Comparison of ENCODE assay signal across 21 cellular contexts in the genomic region with DNA sequence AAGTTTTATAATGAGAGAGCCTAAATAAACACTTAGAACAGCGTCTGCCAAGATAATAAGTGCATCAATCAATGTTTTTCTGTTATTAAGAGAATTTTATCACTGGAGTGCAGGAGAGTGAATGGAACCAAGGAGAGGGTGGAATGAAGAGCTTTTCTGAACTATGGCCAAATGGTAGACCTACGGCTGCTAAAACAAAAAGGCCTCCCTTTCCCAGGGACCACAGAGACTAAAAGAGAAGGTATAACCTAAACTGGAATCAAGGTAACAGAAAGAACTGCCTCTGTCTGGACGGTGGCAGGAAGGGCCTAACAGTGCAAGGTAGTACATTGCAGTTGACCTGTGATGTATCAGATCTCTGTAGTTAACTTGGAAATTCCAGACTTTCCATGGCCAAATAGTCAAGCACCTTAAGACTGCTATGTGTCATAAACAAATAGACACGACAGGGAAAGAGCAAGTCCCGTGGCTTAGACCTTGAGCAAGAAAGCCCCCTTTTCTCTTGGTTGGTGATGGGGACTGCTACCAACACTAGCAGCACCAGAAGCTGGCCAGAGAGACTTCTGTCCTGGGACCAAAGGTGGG. TPM values are rescaled to one million over a fixed set of nuclear protein-coding genes. Genes with fewer than 3 reads are reported as not detected.
A peak's percentile ranks its signal among the peaks of the same experiment; 100 is the strongest.
DNase-seq lines count a peak whose midpoint lies in the region; ATAC-seq and TF ChIP-seq lines count a peak whose summit lies in the region.
"Had no signal": no experiment of that assay in that cellular context is flagged by ENCODE, and none has a peak within 500 bp of the region (broad histone marks: within the 10 kb centered on the region; RNA-seq: fewer than 3 reads in every experiment).

No MANE protein-coding gene starts in this region.

- H3K4me1 ChIP-seq in colonic mucosa (no peaks in the 10 kb centered on the region), osteoblast (ENCODE audit: insufficient read depth, low read length) (peaks cover 9% of the 10 kb centered on the region), spleen (peaks cover 0 to 39% (median 21%) of the 10 kb centered on the region in 6 donors)

- H3K9me3 ChIP-seq in colonic mucosa (no peaks in the 10 kb centered on the region), osteoblast (ENCODE audit: low read depth, low read length) (no peaks in the 10 kb centered on the region), spleen (no peaks in the 10 kb centered on the region)
- H3K9me3 ChIP-seq: A549, BE2C had no signal

- H3K4me3 ChIP-seq in colonic mucosa (no peak overlapping the region), osteoblast (ENCODE audit: insufficient read depth, low read length) (no peak overlapping the region), spleen (no peak overlapping the region)
- H3K4me3 ChIP-seq: A549; BLaER1 treated with 17β-estradiol and CSF1 and Interleukin-3, amounts not matched to agents 10 nM and 100 nM; GM23338 had no signal

- H3K36me3 Mint-ChIP-seq in T-helper 2 cell treated with Interferon-gamma antibody and Interleukin-4, amounts not matched to agents 5 μg/mL and 100 μg/mL, for 36 hours (ENCODE audit: low read depth) = no peaks in the 10 kb centered on the region
- H3K36me3 Mint-ChIP-seq: CD14-positive monocyte; CD8-positive, alpha-beta memory T cell had no signal

- H4K20me1 ChIP-seq in osteoblast (ENCODE audit: insufficient read depth, low read length) = peaks cover 11% of the 10 kb centered on the region

- no peaks in the 10 kb centered on the region for H3K4me1 Mint-ChIP-seq in T-helper 2 cell treated with Interferon-gamma antibody and Interleukin-4, amounts not matched to agents 5 μg/mL and 100 μg/mL, for 36 hours (ENCODE audit: low read depth)

- H3K36me3 ChIP-seq in colonic mucosa (no peaks in the 10 kb centered on the region), osteoblast (ENCODE audit: insufficient read depth, low read length) (no peaks in the 10 kb centered on the region), spleen (no peaks in the 10 kb centered on the region)

- H3K27me3 Mint-ChIP-seq in T-helper 2 cell treated with Interferon-gamma antibody and Interleukin-4, amounts not matched to agents 5 μg/mL and 100 μg/mL, for 36 hours (ENCODE audit: low read depth) = peaks cover 40% of the 10 kb centered on the region

- intact Hi-C loops in colonic mucosa (cut with DNase I) = loop anchor here (5.0 kb wide), 1 partner anchor 107 kb away; no protein-coding TSS in a partner anchor
- intact Hi-C loops in spleen (cut with DNase I; ENCODE audit: low total_unique reads) = no loop called here

- TF ChIP-seq CTCF in colonic mucosa (IDR thresholded peaks at IDR 0.05) (no peak), osteoblast (IDR thresholded peaks at IDR 0.05; ENCODE audit: extremely low read depth, low read depth, low read length) (no peak), spleen (IDR thresholded peaks at IDR 0.05 in 8 of 11, conservative IDR thresholded peaks at IDR 0.05 in 3 of 11) (no peak)

- H3K27ac ChIP-seq in colonic mucosa (no peak overlapping the region), osteoblast (ENCODE audit: low read depth, low read length) (no peak overlapping the region), spleen (no peak overlapping the region)
- H3K27ac ChIP-seq: A549; BLaER1 treated with 17β-estradiol and CSF1 and Interleukin-3, amounts not matched to agents 10 nM and 100 nM had no signal

- ATAC-seq in GM21786 (IDR thresholded peaks at IDR 0.05; ENCODE audit: unreplicated experiment) = no peak
- ATAC-seq: A549, HCT116 had no signal

- no peak overlapping the region for H2AFZ ChIP-seq in osteoblast (ENCODE audit: low read length)
- H2AFZ ChIP-seq: GM23338 had no signal

- H3K27me3 ChIP-seq in colonic mucosa (no peaks in the 10 kb centered on the region), osteoblast (ENCODE audit: insufficient read depth, low read length) (no peaks in the 10 kb centered on the region), spleen (replicated peaks in 1 of 7) (peaks cover 0 to 19% (median 4%) of the 10 kb centered on the region in 7 donors)
- H3K27me3 ChIP-seq: BE2C had no signal

- WGBS in spleen, 5 donors = 81 to 86% (median 85%) methylated on average over 5 of the region's 5 CpGs

- H3K4me3 Mint-ChIP-seq in T-helper 2 cell treated with Interferon-gamma antibody and Interleukin-4, amounts not matched to agents 5 μg/mL and 100 μg/mL, for 36 hours = no peak overlapping the region
- H3K4me3 Mint-ChIP-seq: CD14-positive monocyte; CD4-positive, alpha-beta T cell; CD8-positive, alpha-beta memory T cell; GM23338; H9 had no signal

- H3K4me2 ChIP-seq in osteoblast (ENCODE audit: insufficient read depth, low read length) = no peak overlapping the region
- H3K4me2 ChIP-seq: A549; BLaER1 treated with 17β-estradiol and CSF1 and Interleukin-3, amounts not matched to agents 10 nM and 100 nM had no signal

- H3K79me2 ChIP-seq in osteoblast (ENCODE audit: insufficient read depth, low read length) = peaks cover 53% of the 10 kb centered on the region

- no peak overlapping the region for H3K9ac ChIP-seq in colonic mucosa (ENCODE audit: low read depth in 2 of 2, low read length in 2 of 2)
- H3K9ac ChIP-seq: BLaER1 treated with 17β-estradiol and CSF1 and Interleukin-3, amounts not matched to agents 10 nM and 100 nM had no signal

- H3K9me3 Mint-ChIP-seq in T-helper 2 cell treated with Interferon-gamma antibody and Interleukin-4, amounts not matched to agents 5 μg/mL and 100 μg/mL, for 36 hours = no peaks in the 10 kb centered on the region
- H3K9me3 Mint-ChIP-seq: CD4-positive, alpha-beta T cell; GM23338; H9 had no signal

- DNase-seq in T-helper 2 cell treated with Interferon-gamma antibody and Interleukin-4, amounts not matched to agents 5 μg/mL and 100 μg/mL, for 36 hours (ENCODE audit: low spot score) = no peak
- DNase-seq in T-helper 2 cell (no peak), colonic mucosa (peak; percentile 6), osteoblast (ENCODE audit: insufficient read length, low spot score, missing footprints) (peak; percentile 15), NCI-H1092 treated with DMSO at 0.1 percent for 48 hours (lab: John Stamatoyannopoulos, UW) (no peak), spleen (no peak)
- DNase-seq: 8988T; ACHN; AML-193; BE2C; CD4-positive, alpha-beta T cell; CD8-positive, alpha-beta memory T cell; DMS 273 treated with DMSO at 0.1 percent for 48 hours; DND-41; H9 had no signal

- no peak for TF ChIP-seq POLR2A in spleen (IDR thresholded peaks at IDR 0.05)

- peak overlapping the region; percentile 2 for H3K27ac Mint-ChIP-seq in T-helper 2 cell treated with Interferon-gamma antibody and Interleukin-4, amounts not matched to agents 5 μg/mL and 100 μg/mL, for 36 hours
- H3K27ac Mint-ChIP-seq: CD4-positive, alpha-beta T cell; CD8-positive, alpha-beta memory T cell; GM23338; H9 had no signal

RNA-seq across cellular contexts. Expression of a gene that starts 5.5 kb away (rescaled TPM):
- 10 to 100 TPM; 13.1 to 31.5 TPM for total RNA-seq in colonic mucosa
- 4.7 and 5.4 TPM in 2 replicates for total RNA-seq in osteoblast
- 10 to 100 TPM; 10.6 to 45.0 (median 21.4) TPM for total RNA-seq in spleen
- polyA plus RNA-seq in spleen = 1 to 10 TPM; 1.7 to 5.9 (median 1.8) TPM
- polyA plus RNA-seq: CD14-positive monocyte; CD8-positive, alpha-beta memory T cell had no signal

Comparison
In these comparisons a context has a peak if more than half of its experiments do, and no peak if none do; other contexts are left out.
1. DNase-seq: peak in colonic mucosa (single experiment) and osteoblast (single experiment); none in T-helper 2 cell treated with Interferon-gamma antibody and Interleukin-4, amounts not matched to agents 5 μg/mL and 100 μg/mL, for 36 hours (single experiment), T-helper 2 cell (0 of 5), NCI-H1092 treated with DMSO at 0.1 percent for 48 hours (single experiment) and spleen (single experiment).